In genomic region chr22:38832005-38832978, GRCh38 we compare ENCODE assay signal across 1 cellular context.
TF ChIP-seq lines count a peak whose summit lies in the region.

No MANE protein-coding gene starts in this region.

TF ChIP-seq in H1, 55 proteins besides CTCF, POLR2A, EP300 and RAD21:
- TF ChIP-seq SIX5 (IDR thresholded peaks at IDR 0.05; ENCODE audit: low read depth, low read length): no peak
- no peak for TF ChIP-seq RFX5 (IDR thresholded peaks at IDR 0.05; ENCODE audit: borderline replicate concordance, low read depth, low read length)
- no peak for TF ChIP-seq CBX5 (IDR thresholded peaks at IDR 0.05; ENCODE audit: low read depth, low read length)
- no peak for TF ChIP-seq KDM5A (IDR thresholded peaks at IDR 0.05; ENCODE audit: low read length)
- TF ChIP-seq MAX (IDR thresholded peaks at IDR 0.05): no peak
- no peak for TF ChIP-seq SRF (IDR thresholded peaks at IDR 0.05; ENCODE audit: low read depth, low read length)
- TF ChIP-seq SIN3A (conservative IDR thresholded peaks at IDR 0.05 in 1 of 2, IDR thresholded peaks at IDR 0.05 in 1 of 2; ENCODE audit: low read depth in 1 of 2, low read length in 2 of 2): no peak
- no peak for TF ChIP-seq JUND (IDR thresholded peaks at IDR 0.05; ENCODE audit: low read length)
- TF ChIP-seq HDAC6 (IDR thresholded peaks at IDR 0.05; ENCODE audit: low read depth, low read length): no peak
- no peak for TF ChIP-seq SP4 (IDR thresholded peaks at IDR 0.05; ENCODE audit: low read length)
- no peak for TF ChIP-seq SIRT6 (IDR thresholded peaks at IDR 0.05; ENCODE audit: low read length)
- no peak for TF ChIP-seq E2F6 (IDR thresholded peaks at IDR 0.05)
- no peak for TF ChIP-seq RXRA (IDR thresholded peaks at IDR 0.05; ENCODE audit: insufficient read depth, low read depth, low read length)
- TF ChIP-seq POU5F1 (IDR thresholded peaks at IDR 0.05; ENCODE audit: low read depth, low read length): no peak
- no peak for TF ChIP-seq TBP (IDR thresholded peaks at IDR 0.05; ENCODE audit: low read depth, low read length)
- no peak for TF ChIP-seq BRCA1 (IDR thresholded peaks at IDR 0.05; ENCODE audit: low read depth, low read length)
- TF ChIP-seq BACH1 (IDR thresholded peaks at IDR 0.05; ENCODE audit: low read length): no peak
- TF ChIP-seq RNF2 (IDR thresholded peaks at IDR 0.05; ENCODE audit: borderline replicate concordance, low read depth, low read length, missing control alignments, poor library complexity, severe bottlenecking): no peak
- TF ChIP-seq POLR2AphosphoS5 (IDR thresholded peaks at IDR 0.05; ENCODE audit: low read depth, low read length): no peak
